Comparison of ENCODE assay signal across 13 cellular contexts in the genomic region with DNA sequence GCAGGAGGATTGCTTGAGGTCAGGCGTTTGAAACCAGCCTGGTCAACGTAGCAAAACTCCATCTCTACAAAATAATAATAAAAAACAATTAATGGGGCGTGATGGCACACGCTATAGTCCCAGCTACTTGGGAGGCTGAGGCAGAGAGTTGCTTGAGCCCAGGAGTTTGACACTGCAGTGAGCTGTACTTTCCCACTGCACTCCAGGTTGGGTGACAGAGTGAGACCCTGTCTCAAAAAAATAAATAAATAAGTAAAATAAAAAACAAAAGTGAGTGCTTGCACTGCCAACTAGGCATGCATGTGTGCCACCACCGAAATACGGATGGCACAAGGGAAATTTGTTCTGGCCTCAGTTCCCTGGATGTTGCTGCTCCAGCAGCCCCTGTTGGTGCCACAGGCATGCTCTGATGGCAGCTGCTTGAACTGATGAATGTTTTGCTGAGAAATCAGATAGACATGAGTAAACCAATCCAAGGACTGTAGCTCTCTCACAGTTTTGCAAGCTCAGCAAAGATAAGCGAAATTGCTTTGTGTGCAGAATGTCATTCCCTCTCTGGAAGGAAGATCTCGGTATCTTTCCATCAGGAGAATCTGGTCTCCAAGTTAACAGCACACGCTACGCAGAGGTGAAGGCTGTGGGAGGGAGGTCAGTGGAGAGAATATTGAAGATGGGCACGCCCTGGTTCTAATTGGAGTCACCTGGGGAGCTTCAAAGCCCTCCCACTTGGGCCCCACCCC.
"Had no signal": no experiment of that assay in that cellular context is flagged by ENCODE, and none has a peak within 500 bp of the region (broad histone marks: within the 10 kb centered on the region; RNA-seq: fewer than 3 reads in every experiment).

No MANE protein-coding gene starts in this region.

- H3K27ac ChIP-seq: cardiac muscle cell had no signal

- DNase-seq: activated CD4-positive, CD25-positive, alpha-beta regulatory T cell treated with anti-CD3 and anti-CD28 coated beads, Interleukin-2, amount 50 U/mL, for 72 hours; activated naive CD4-positive, alpha-beta T cell treated with anti-CD3 and anti-CD28 coated beads for 36 hours; activated T-cell treated with anti-CD3 and anti-CD28 coated beads for 4 hours; erythroblast; mammary epithelial cell; retina; stimulated activated naive CD8-positive, alpha-beta T cell treated with anti-CD3 and anti-CD28 coated beads, Interleukin-15, Interleukin-2, amounts not matched to agents 100 U/mL and 50 U/mL, for 24 hours; T-cell; T1000 had no signal

- H3K36me3 Mint-ChIP-seq: T-cell had no signal

- FAIRE-seq: islet of Langerhans had no signal

- H3K4me3 ChIP-seq: cardiac muscle cell had no signal

- H3K4me1 Mint-ChIP-seq: activated T-helper 17 cell treated with anti-CD3 and anti-CD28 coated beads, Interleukin-2, amount 50 U/mL, for 72 hours; T-cell had no signal

- H3K4me3 Mint-ChIP-seq: activated naive CD4-positive, alpha-beta T cell treated with anti-CD3 and anti-CD28 coated beads for 36 hours; activated T-helper 17 cell treated with anti-CD3 and anti-CD28 coated beads, Interleukin-2, amount 50 U/mL, for 72 hours; T-cell had no signal

- H3K27ac Mint-ChIP-seq: activated naive CD4-positive, alpha-beta T cell treated with anti-CD3 and anti-CD28 coated beads for 36 hours; activated T-helper 17 cell treated with anti-CD3 and anti-CD28 coated beads, Interleukin-2, amount 50 U/mL, for 72 hours; T-cell had no signal

- ATAC-seq: activated T-helper 17 cell treated with anti-CD3 and anti-CD28 coated beads, Interleukin-2, amount 50 U/mL, for 72 hours; left lobe of liver; stimulated activated naive CD8-positive, alpha-beta T cell treated with anti-CD3 and anti-CD28 coated beads, Interleukin-15, Interleukin-2, amounts not matched to agents 100 U/mL and 50 U/mL, for 24 hours; T-cell had no signal

- H3K27me3 Mint-ChIP-seq: T-cell had no signal

- H3K36me3 ChIP-seq: cardiac muscle cell had no signal

- H3K9me3 Mint-ChIP-seq: activated T-helper 17 cell treated with anti-CD3 and anti-CD28 coated beads, Interleukin-2, amount 50 U/mL, for 72 hours had no signal

- H3K27me3 ChIP-seq: cardiac muscle cell had no signal
